In the genomic region with DNA sequence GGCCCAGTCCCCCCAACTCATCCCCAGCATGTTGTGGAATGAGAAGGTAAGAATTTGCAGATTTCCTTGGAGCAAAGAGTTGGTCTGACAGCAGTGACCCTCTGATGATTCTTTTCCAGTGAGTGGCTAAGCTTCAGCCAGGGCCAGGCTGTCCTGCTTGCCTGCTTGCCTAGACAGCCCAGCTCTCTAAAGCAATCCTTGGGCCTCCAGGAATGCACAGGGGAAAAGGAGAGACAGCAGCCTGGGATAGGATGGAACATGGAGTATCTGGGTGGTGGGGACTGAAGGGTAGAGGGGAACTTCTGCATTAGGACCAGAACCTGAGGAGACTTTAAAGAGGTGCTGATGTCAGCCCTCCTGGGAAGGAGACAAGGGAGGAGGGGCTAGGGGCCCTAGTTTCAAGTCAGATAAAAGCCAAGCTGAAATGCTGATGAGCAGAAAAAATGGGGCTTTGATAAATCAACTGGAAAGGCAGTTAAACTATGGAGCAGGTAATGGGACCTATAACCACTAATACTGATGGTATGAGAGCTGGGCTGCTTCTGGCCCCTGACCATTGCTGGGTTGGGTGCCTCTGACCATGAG, we compare ENCODE assay signal across 1 cellular context.
TF ChIP-seq lines count a peak whose summit lies in the region.

No MANE protein-coding gene starts in this region.

TF ChIP-seq in K562, 482 proteins besides CTCF, POLR2A, EP300 and RAD21:
- TF ChIP-seq SRF (CRISPR knock-in tag; IDR thresholded peaks at IDR 0.05) (no peak), SAP30 (IDR thresholded peaks at IDR 0.05; ENCODE audit: borderline replicate concordance, insufficient read depth, low read depth, low read length, poor library complexity, severe bottlenecking) (no peak), MAFF (IDR thresholded peaks at IDR 0.05; ENCODE audit: low read length) (peak; percentile 25; the same call in 1 of the 2 replicates), NR2C2 (CRISPR knock-in tag; IDR thresholded peaks at IDR 0.05) (no peak), NR2C2 (tag; IDR thresholded peaks at IDR 0.05) (no peak), MAFG (tag; conservative IDR thresholded peaks at IDR 0.05) (peak; percentile 75), ZBTB1 (CRISPR knock-in tag; IDR thresholded peaks at IDR 0.05; ENCODE audit: borderline replicate concordance, low read depth) (no peak), E2F3 (CRISPR knock-in tag; IDR thresholded peaks at IDR 0.05) (no peak), JUND (IDR thresholded peaks at IDR 0.05; ENCODE audit: borderline replicate concordance, low read depth, low read length) (0 out of 2 replicates have a peak, but pooled peaks have one; percentile 31), JUND (tag; IDR thresholded peaks at IDR 0.05; ENCODE audit: borderline replicate concordance, low read depth, low read length) (0 out of 3 replicates have a peak, but pooled peaks have one; percentile 20), ZNF316 (IDR thresholded peaks at IDR 0.05) (peak; percentile 94), MAFK (IDR thresholded peaks at IDR 0.05; ENCODE audit: low read length) (peak; percentile 50), ZNF589 (CRISPR knock-in tag; IDR thresholded peaks at IDR 0.05; ENCODE audit: low read depth) (no peak), RBM39 (optimal IDR thresholded peaks at IDR 0.05; ENCODE audit: low read depth, low read length) (no peak), DPF2 (IDR thresholded peaks at IDR 0.05) (0 out of 2 replicates have a peak, but pooled peaks have one; percentile 9), ZNF354B (CRISPR knock-in tag; IDR thresholded peaks at IDR 0.05) (no peak), PML (IDR thresholded peaks at IDR 0.05; ENCODE audit: low read length) (no peak), C11orf30 (IDR thresholded peaks at IDR 0.05; ENCODE audit: low read depth) (peak; percentile 91), KAT2B (IDR thresholded peaks at IDR 0.05; ENCODE audit: low read depth, low read length) (no peak)
- TF ChIP-seq, protein P1, sequence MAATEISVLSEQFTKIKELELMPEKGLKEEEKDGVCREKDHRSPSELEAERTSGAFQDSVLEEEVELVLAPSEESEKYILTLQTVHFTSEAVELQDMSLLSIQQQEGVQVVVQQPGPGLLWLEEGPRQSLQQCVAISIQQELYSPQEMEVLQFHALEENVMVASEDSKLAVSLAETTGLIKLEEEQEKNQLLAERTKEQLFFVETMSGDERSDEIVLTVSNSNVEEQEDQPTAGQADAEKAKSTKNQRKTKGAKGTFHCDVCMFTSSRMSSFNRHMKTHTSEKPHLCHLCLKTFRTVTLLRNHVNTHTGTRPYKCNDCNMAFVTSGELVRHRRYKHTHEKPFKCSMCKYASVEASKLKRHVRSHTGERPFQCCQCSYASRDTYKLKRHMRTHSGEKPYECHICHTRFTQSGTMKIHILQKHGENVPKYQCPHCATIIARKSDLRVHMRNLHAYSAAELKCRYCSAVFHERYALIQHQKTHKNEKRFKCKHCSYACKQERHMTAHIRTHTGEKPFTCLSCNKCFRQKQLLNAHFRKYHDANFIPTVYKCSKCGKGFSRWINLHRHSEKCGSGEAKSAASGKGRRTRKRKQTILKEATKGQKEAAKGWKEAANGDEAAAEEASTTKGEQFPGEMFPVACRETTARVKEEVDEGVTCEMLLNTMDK (IDR thresholded peaks at IDR 0.05; ENCODE audit: borderline replicate concordance, insufficient read depth, low read depth, low read length, poor library complexity, severe bottlenecking): no peak
- TF ChIP-seq, protein P2, sequence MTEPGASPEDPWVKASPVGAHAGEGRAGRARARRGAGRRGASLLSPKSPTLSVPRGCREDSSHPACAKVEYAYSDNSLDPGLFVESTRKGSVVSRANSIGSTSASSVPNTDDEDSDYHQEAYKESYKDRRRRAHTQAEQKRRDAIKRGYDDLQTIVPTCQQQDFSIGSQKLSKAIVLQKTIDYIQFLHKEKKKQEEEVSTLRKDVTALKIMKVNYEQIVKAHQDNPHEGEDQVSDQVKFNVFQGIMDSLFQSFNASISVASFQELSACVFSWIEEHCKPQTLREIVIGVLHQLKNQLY (CRISPR knock-in tag; conservative IDR thresholded peaks at IDR 0.05): no peak
- TF ChIP-seq, protein P3, sequence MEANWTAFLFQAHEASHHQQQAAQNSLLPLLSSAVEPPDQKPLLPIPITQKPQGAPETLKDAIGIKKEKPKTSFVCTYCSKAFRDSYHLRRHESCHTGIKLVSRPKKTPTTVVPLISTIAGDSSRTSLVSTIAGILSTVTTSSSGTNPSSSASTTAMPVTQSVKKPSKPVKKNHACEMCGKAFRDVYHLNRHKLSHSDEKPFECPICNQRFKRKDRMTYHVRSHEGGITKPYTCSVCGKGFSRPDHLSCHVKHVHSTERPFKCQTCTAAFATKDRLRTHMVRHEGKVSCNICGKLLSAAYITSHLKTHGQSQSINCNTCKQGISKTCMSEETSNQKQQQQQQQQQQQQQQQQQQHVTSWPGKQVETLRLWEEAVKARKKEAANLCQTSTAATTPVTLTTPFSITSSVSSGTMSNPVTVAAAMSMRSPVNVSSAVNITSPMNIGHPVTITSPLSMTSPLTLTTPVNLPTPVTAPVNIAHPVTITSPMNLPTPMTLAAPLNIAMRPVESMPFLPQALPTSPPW (CRISPR knock-in tag; IDR thresholded peaks at IDR 0.05): 0 out of 2 replicates have a peak, but pooled peaks have one; percentile 27
- TF ChIP-seq, protein P4, sequence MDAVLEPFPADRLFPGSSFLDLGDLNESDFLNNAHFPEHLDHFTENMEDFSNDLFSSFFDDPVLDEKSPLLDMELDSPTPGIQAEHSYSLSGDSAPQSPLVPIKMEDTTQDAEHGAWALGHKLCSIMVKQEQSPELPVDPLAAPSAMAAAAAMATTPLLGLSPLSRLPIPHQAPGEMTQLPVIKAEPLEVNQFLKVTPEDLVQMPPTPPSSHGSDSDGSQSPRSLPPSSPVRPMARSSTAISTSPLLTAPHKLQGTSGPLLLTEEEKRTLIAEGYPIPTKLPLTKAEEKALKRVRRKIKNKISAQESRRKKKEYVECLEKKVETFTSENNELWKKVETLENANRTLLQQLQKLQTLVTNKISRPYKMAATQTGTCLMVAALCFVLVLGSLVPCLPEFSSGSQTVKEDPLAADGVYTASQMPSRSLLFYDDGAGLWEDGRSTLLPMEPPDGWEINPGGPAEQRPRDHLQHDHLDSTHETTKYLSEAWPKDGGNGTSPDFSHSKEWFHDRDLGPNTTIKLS (IDR thresholded peaks at IDR 0.05; ENCODE audit: borderline replicate concordance, low read depth): 0 out of 2 replicates have a peak, but pooled peaks have one; percentile 19
- TF ChIP-seq, protein P5, sequence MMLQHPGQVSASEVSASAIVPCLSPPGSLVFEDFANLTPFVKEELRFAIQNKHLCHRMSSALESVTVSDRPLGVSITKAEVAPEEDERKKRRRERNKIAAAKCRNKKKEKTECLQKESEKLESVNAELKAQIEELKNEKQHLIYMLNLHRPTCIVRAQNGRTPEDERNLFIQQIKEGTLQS (IDR thresholded peaks at IDR 0.05): 0 out of 2 replicates have a peak, but pooled peaks have one; percentile 15
- TF ChIP-seq, protein P5 (CRISPR knock-in tag; conservative IDR thresholded peaks at IDR 0.05): no peak
TF ChIP-seq in K562: peak in this region for 10.
